8 cellular contexts compared by ENCODE assay signal in genomic region chr3:119628816-119629445, GRCh38. TPM values are rescaled to one million over a fixed set of nuclear protein-coding genes. Genes with fewer than 3 reads are reported as not detected.
DNase-seq lines count a peak whose midpoint lies in the region; ATAC-seq and TF ChIP-seq lines count a peak whose summit lies in the region.

No MANE protein-coding gene starts in this region.

- intact Hi-C loops in activated B cell treated with CpG ODN at 0.5 μM for 24 hours (cut with micrococcal nuclease) = loop anchor here (1.0 to 2.0 kb wide), 6 partner anchors 9 to 72 kb away; partner anchors contain the start of gene COX17

- DNase-seq in HFFc6 = peak; percentile 33
- peak; percentile 24 for DNase-seq in activated B cell treated with CpG ODN at 0.5 μM for 24 hours
- no peak for DNase-seq in osteocyte (ENCODE audit: extremely low spot score, unreplicated experiment)
- no peak for DNase-seq in activated CD4-positive, CD25-positive, alpha-beta regulatory T cell (lab: John Stamatoyannopoulos, UW)
- no peak for DNase-seq in omental fat pad (ENCODE audit: low spot score)
- DNase-seq in NCI-H2171 treated with DMSO at 0.1 percent for 48 hours (lab: John Stamatoyannopoulos, UW) = no peak
- DNase-seq in MG63 = no peak

- no peaks in the 10 kb centered on the region for H3K9me3 ChIP-seq in MG63

- POLR2A ChIA-PET in activated B cell treated with CpG ODN at 0.5 μM for 24 hours (lab: Charles Lee) = interaction anchor here (0.9 to 4.4 kb wide), 12 partner anchors 9 to 131 kb away, joined by 3 to 51 read pairs (median 8); partner anchors contain the start of genes ADPRH, CD80, COX17 and TIMMDC1

- H3K9me3 Mint-ChIP-seq in HFFc6 (no peaks in the 10 kb centered on the region), activated B cell treated with CpG ODN at 0.5 μM for 24 hours (no peaks in the 10 kb centered on the region), osteocyte (ENCODE audit: unreplicated experiment) (no peaks in the 10 kb centered on the region)

- H3K27ac Mint-ChIP-seq in HFFc6 = no peak overlapping the region
- H3K27ac Mint-ChIP-seq in activated B cell treated with CpG ODN at 0.5 μM for 24 hours = peak overlapping the region; percentile 97
- peak overlapping the region; percentile 15 for H3K27ac Mint-ChIP-seq in osteocyte (ENCODE audit: unreplicated experiment)

- no peaks in the 10 kb centered on the region for H3K27me3 ChIP-seq in MG63

- ATAC-seq in GM18517 (IDR thresholded peaks at IDR 0.05; ENCODE audit: unreplicated experiment) (peak; percentile 38), activated B cell treated with CpG ODN at 0.5 μM for 24 hours (ENCODE audit: low read depth) (peak; percentile 69), omental fat pad (ENCODE audit: low FRiP score) (no peak)

- peaks cover 30% of the 10 kb centered on the region for H3K4me1 Mint-ChIP-seq in HFFc6 (ENCODE audit: low read depth)
- H3K4me1 Mint-ChIP-seq in activated B cell treated with CpG ODN at 0.5 μM for 24 hours = peaks cover 70% of the 10 kb centered on the region
- H3K4me1 Mint-ChIP-seq in osteocyte (ENCODE audit: unreplicated experiment) = peaks cover 24% of the 10 kb centered on the region

- peaks cover 6% of the 10 kb centered on the region; the same call in 1 of the 2 replicates for H3K27me3 Mint-ChIP-seq in HFFc6 (ENCODE audit: insufficient read depth)
- no peaks in the 10 kb centered on the region for H3K27me3 Mint-ChIP-seq in activated B cell treated with CpG ODN at 0.5 μM for 24 hours
- no peaks in the 10 kb centered on the region for H3K27me3 Mint-ChIP-seq in osteocyte (ENCODE audit: unreplicated experiment)

- no peak overlapping the region for H3K4me3 Mint-ChIP-seq in HFFc6
- H3K4me3 Mint-ChIP-seq in activated B cell treated with CpG ODN at 0.5 μM for 24 hours = peak overlapping the region; percentile 73
- H3K4me3 Mint-ChIP-seq in osteocyte (ENCODE audit: unreplicated experiment) = no peak overlapping the region

- H3K36me3 Mint-ChIP-seq in HFFc6 (ENCODE audit: low read depth) = no peaks in the 10 kb centered on the region
- H3K36me3 Mint-ChIP-seq in activated B cell treated with CpG ODN at 0.5 μM for 24 hours (ENCODE audit: low read depth) = no peaks in the 10 kb centered on the region
- H3K36me3 Mint-ChIP-seq in osteocyte (ENCODE audit: unreplicated experiment) = no peaks in the 10 kb centered on the region

- no peak overlapping the region for H3K4me3 ChIP-seq in MG63

- no peak for TF ChIP-seq CTCF in HFFc6 (IDR thresholded peaks at IDR 0.05)
- no peak for TF ChIP-seq CTCF in activated B cell treated with CpG ODN at 0.5 μM for 24 hours (IDR thresholded peaks at IDR 0.05)
- no peak for TF ChIP-seq CTCF in osteocyte (IDR thresholded peaks at IDR 0.05)
- TF ChIP-seq CTCF in omental fat pad (IDR thresholded peaks at IDR 0.05) = no peak

- CTCF ChIA-PET in activated B cell treated with CpG ODN at 0.5 μM for 24 hours (lab: Charles Lee) = interaction anchor here (0.7 to 1.4 kb wide), 7 partner anchors 8 to 69 kb away, joined by 3 to 6 read pairs (median 3); partner anchors contain the start of gene CD80

- H3K36me3 ChIP-seq in MG63 = no peaks in the 10 kb centered on the region

RNA-seq across cellular contexts. Expression of gene PLA1A, which starts 31.2 kb away (rescaled TPM):
- total RNA-seq in HFFc6 (2021; fragmentation: NEBNext Ultra II Directional; extraction: Animal tissue kit (Norgen Biotek cat#: 25700)) = not detected
- total RNA-seq in activated B cell treated with CpG ODN at 0.5 μM for 24 hours (0.56 and 1.1 TPM in 2 replicates), osteocyte (0.86 and 1.4 TPM in 2 replicates), omental fat pad (10 to 100 TPM in 1 of 4 donors, 1 to 10 TPM in 3; 3.3 to 12.8 (median 7.3) TPM)
- total RNA-seq in MG63 (2014; rRNA removed; shearing (Covaris generic); ENCODE audit: low replicate concordance) = not detected in 2 replicates

RNA-seq across cellular contexts. Expression of gene POPDC2, which starts 31.5 kb away (rescaled TPM):
- under 1 TPM in 4 of 6 experiments, not detected in 2; 0.14 to 0.98 (median 0.70) TPM for total RNA-seq in HFFc6 (2021; fragmentation: NEBNext Ultra II Directional; extraction: Animal tissue kit (Norgen Biotek cat#: 25700))
- total RNA-seq in activated B cell treated with CpG ODN at 0.5 μM for 24 hours (5.5 and 6.7 TPM in 2 replicates), osteocyte (2.1 and 2.4 TPM in 2 replicates), omental fat pad (1 to 10 TPM; 1.3 to 7.1 (median 1.9) TPM)
- total RNA-seq in MG63 (2014; rRNA removed; shearing (Covaris generic); ENCODE audit: low replicate concordance) = 0.07 TPM in 1 of 2 replicates, not detected in the other

RNA-seq across cellular contexts. Expression of gene COX17, which starts 48.3 kb away (rescaled TPM):
- 10 to 100 TPM; 28.9 to 41.0 (median 35.2) TPM for total RNA-seq in HFFc6 (2021; fragmentation: NEBNext Ultra II Directional; extraction: Animal tissue kit (Norgen Biotek cat#: 25700))
- total RNA-seq in activated B cell treated with CpG ODN at 0.5 μM for 24 hours (58.8 and 58.9 TPM in 2 replicates), osteocyte (16.1 and 18.2 TPM in 2 replicates), omental fat pad (10 to 100 TPM; 22.1 to 45.7 (median 31.6) TPM)
- 1.7 and 15.3 TPM in 2 replicates for total RNA-seq in MG63 (2014; rRNA removed; shearing (Covaris generic); ENCODE audit: low replicate concordance)

RNA-seq across cellular contexts. Expression of gene ADPRH, which starts 49.6 kb away (rescaled TPM):
- total RNA-seq in HFFc6 (2021; fragmentation: NEBNext Ultra II Directional; extraction: Animal tissue kit (Norgen Biotek cat#: 25700)) = 1 to 10 TPM in 2 of 6 experiments, under 1 TPM in 4; 0.10 to 1.8 (median 0.19) TPM
- total RNA-seq in activated B cell treated with CpG ODN at 0.5 μM for 24 hours = 41.2 and 43.8 TPM in 2 replicates
- total RNA-seq in osteocyte = 1.9 and 2.2 TPM in 2 replicates
- 10 to 100 TPM in 2 of 4 donors, 1 to 10 TPM in 2; 7.4 to 19.9 (median 11.8) TPM for total RNA-seq in omental fat pad
- 0.69 and 3.4 TPM in 2 replicates for total RNA-seq in MG63 (2014; rRNA removed; shearing (Covaris generic); ENCODE audit: low replicate concordance)

Comparison
In these comparisons a context has a peak if more than half of its experiments do, and no peak if none do; other contexts are left out.
1. DNase-seq: peak in HFFc6 (single experiment) and activated B cell treated with CpG ODN at 0.5 μM for 24 hours (single experiment); none in osteocyte (single experiment), activated CD4-positive, CD25-positive, alpha-beta regulatory T cell (0 of 4), omental fat pad (single experiment), NCI-H2171 treated with DMSO at 0.1 percent for 48 hours (single experiment) and MG63 (single experiment).